ENCODE assay signal across 2 cellular contexts in genomic region chr10:43421519-43421918, GRCh38.
TF ChIP-seq lines count a peak whose summit lies in the region.

No MANE protein-coding gene starts in this region.

TF ChIP-seq in A549, 52 proteins besides CTCF, POLR2A, EP300 and RAD21:
- TF ChIP-seq ZFP36 (IDR thresholded peaks at IDR 0.05; ENCODE audit: borderline replicate concordance, partially characterized antibody) (no peak), FOSL2 (IDR thresholded peaks at IDR 0.05) (no peak), FOSL2 (CRISPR knock-in tag; IDR thresholded peaks at IDR 0.05) (no peak), FOXS1 (CRISPR knock-in tag; IDR thresholded peaks at IDR 0.05) (no peak), HOXB5 (CRISPR knock-in tag; IDR thresholded peaks at IDR 0.05) (no peak), TP53 (CRISPR knock-in tag; IDR thresholded peaks at IDR 0.05) (no peak), REST (IDR thresholded peaks at IDR 0.05) (no peak), RARB (CRISPR knock-in tag; IDR thresholded peaks at IDR 0.05) (no peak), ZC3H11A (IDR thresholded peaks at IDR 0.05) (no peak), HMGXB4 (CRISPR knock-in tag; IDR thresholded peaks at IDR 0.05; ENCODE audit: borderline replicate concordance) (no peak)

TF ChIP-seq in GM12878, 131 proteins besides CTCF, POLR2A, EP300 and RAD21:
- TF ChIP-seq BCL3 (IDR thresholded peaks at IDR 0.05; ENCODE audit: borderline replicate concordance, insufficient read depth, low read depth, low read length, poor library complexity, severe bottlenecking) (no peak), MTA2 (IDR thresholded peaks at IDR 0.05; ENCODE audit: low read depth) (no peak), PAX5 (IDR thresholded peaks at IDR 0.05; ENCODE audit: borderline replicate concordance, low read depth, low read length) (no peak), SP1 (IDR thresholded peaks at IDR 0.05; ENCODE audit: low read depth, low read length) (no peak), HCFC1 (IDR thresholded peaks at IDR 0.05; ENCODE audit: low read length) (no peak), HDAC2 (IDR thresholded peaks at IDR 0.05) (no peak), ETV6 (conservative IDR thresholded peaks at IDR 0.05 in 1 of 2, IDR thresholded peaks at IDR 0.05 in 1 of 2; ENCODE audit: borderline replicate concordance in 1 of 2, low read depth in 1 of 2) (no peak), KLF5 (IDR thresholded peaks at IDR 0.05; ENCODE audit: partially characterized antibody) (no peak), RFX5 (IDR thresholded peaks at IDR 0.05; ENCODE audit: low read depth, low read length) (no peak), HSF1 (IDR thresholded peaks at IDR 0.05; ENCODE audit: low read depth, low read length) (no peak), ZNF207 (IDR thresholded peaks at IDR 0.05; ENCODE audit: borderline replicate concordance) (no peak), CEBPZ (IDR thresholded peaks at IDR 0.05; ENCODE audit: low read depth, low read length) (no peak), SIN3A (IDR thresholded peaks at IDR 0.05; ENCODE audit: low read depth, low read length) (no peak), YBX1 (IDR thresholded peaks at IDR 0.05) (no peak), NFYA (IDR thresholded peaks at IDR 0.05; ENCODE audit: borderline replicate concordance, low read depth, low read length) (no peak), SMARCA5 (IDR thresholded peaks at IDR 0.05) (no peak)
- TF ChIP-seq, protein P1, sequence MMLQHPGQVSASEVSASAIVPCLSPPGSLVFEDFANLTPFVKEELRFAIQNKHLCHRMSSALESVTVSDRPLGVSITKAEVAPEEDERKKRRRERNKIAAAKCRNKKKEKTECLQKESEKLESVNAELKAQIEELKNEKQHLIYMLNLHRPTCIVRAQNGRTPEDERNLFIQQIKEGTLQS (IDR thresholded peaks at IDR 0.05; ENCODE audit: borderline replicate concordance, extremely low read depth, low read depth, low read length), result no peak
- TF ChIP-seq, protein P2, sequence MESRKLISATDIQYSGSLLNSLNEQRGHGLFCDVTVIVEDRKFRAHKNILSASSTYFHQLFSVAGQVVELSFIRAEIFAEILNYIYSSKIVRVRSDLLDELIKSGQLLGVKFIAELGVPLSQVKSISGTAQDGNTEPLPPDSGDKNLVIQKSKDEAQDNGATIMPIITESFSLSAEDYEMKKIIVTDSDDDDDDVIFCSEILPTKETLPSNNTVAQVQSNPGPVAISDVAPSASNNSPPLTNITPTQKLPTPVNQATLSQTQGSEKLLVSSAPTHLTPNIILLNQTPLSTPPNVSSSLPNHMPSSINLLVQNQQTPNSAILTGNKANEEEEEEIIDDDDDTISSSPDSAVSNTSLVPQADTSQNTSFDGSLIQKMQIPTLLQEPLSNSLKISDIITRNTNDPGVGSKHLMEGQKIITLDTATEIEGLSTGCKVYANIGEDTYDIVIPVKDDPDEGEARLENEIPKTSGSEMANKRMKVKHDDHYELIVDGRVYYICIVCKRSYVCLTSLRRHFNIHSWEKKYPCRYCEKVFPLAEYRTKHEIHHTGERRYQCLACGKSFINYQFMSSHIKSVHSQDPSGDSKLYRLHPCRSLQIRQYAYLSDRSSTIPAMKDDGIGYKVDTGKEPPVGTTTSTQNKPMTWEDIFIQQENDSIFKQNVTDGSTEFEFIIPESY (IDR thresholded peaks at IDR 0.05), result no peak
- TF ChIP-seq, protein P3, sequence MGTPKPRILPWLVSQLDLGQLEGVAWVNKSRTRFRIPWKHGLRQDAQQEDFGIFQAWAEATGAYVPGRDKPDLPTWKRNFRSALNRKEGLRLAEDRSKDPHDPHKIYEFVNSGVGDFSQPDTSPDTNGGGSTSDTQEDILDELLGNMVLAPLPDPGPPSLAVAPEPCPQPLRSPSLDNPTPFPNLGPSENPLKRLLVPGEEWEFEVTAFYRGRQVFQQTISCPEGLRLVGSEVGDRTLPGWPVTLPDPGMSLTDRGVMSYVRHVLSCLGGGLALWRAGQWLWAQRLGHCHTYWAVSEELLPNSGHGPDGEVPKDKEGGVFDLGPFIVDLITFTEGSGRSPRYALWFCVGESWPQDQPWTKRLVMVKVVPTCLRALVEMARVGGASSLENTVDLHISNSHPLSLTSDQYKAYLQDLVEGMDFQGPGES (IDR thresholded peaks at IDR 0.05), result no peak
- TF ChIP-seq, protein P4, sequence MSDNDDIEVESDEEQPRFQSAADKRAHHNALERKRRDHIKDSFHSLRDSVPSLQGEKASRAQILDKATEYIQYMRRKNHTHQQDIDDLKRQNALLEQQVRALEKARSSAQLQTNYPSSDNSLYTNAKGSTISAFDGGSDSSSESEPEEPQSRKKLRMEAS (IDR thresholded peaks at IDR 0.05; ENCODE audit: low read depth, low read length), result no peak
